ENCODE assay signal across 11 cellular contexts in genomic region chr14:90384543-90384911, GRCh38. TPM values are rescaled to one million over a fixed set of nuclear protein-coding genes. Genes with fewer than 3 reads are reported as not detected.
DNase-seq lines count a peak whose midpoint lies in the region; ATAC-seq, FAIRE-seq and TF ChIP-seq lines count a peak whose summit lies in the region.
"Had no signal": no experiment of that assay in that cellular context is flagged by ENCODE, and none has a peak within 500 bp of the region (broad histone marks: within the 10 kb centered on the region; RNA-seq: fewer than 3 reads in every experiment).

No MANE protein-coding gene starts in this region.

- H3K4me1 Mint-ChIP-seq in activated naive CD8-positive, alpha-beta T cell treated with anti-CD3 and anti-CD28 coated beads for 36 hours = peaks cover 32% of the 10 kb centered on the region

- 35 to 41% methylated on average over 3 of the region's 3 CpGs for WGBS in esophagus squamous epithelium, 2 donors
- 13 to 29% methylated on average over 3 of the region's 3 CpGs for WGBS in sigmoid colon, 2 donors

- DNase-seq in GM12891 (ENCODE audit: insufficient read length, low spot score) (no peak), PC-9 (no peak), esophagus squamous epithelium (lab: John Stamatoyannopoulos, UW) (no peak), sigmoid colon (no peak), NCI-H524 treated with DMSO at 0.1 percent for 48 hours (lab: John Stamatoyannopoulos, UW) (no peak), DMS 273 (lab: John Stamatoyannopoulos, UW; ENCODE audit: unreplicated experiment) (no peak)
- DNase-seq in activated naive CD8-positive, alpha-beta T cell treated with anti-CD3 and anti-CD28 coated beads for 36 hours = no peak
- DNase-seq: NCI-H2081 treated with DMSO at 0.1 percent for 48 hours had no signal

- peak overlapping the region; percentile 92; the same call in 1 of the 2 replicates for H2AFZ ChIP-seq in PC-9

- TF ChIP-seq POLR2A in GM12891 (IDR thresholded peaks at IDR 0.05; ENCODE audit: low read depth, low read length) (no peak), esophagus squamous epithelium (IDR thresholded peaks at IDR 0.05) (no peak), sigmoid colon (IDR thresholded peaks at IDR 0.05) (no peak)

- no peaks in the 10 kb centered on the region for H3K36me3 Mint-ChIP-seq in activated naive CD8-positive, alpha-beta T cell treated with anti-CD3 and anti-CD28 coated beads for 36 hours

- CTCF ChIA-PET in PC-9 (lab: Charles Lee) = no interaction called here

- H3K27me3 ChIP-seq in PC-9 (ENCODE audit: insufficient read depth, low read depth) = no peaks in the 10 kb centered on the region
- H3K27me3 ChIP-seq in esophagus squamous epithelium = no peaks in the 10 kb centered on the region
- H3K27me3 ChIP-seq in sigmoid colon = no peaks in the 10 kb centered on the region

- no peaks in the 10 kb centered on the region for H3K27me3 Mint-ChIP-seq in activated naive CD8-positive, alpha-beta T cell treated with anti-CD3 and anti-CD28 coated beads for 36 hours
- H3K27me3 Mint-ChIP-seq: dendritic cell treated with granulocyte-macrophage colony-stimulating factor and Interleukin-4, amounts not matched to agents 40 ng/mL and 50 ng/mL, for 4 days; progenitor cell of endocrine pancreas had no signal

- no peaks in the 10 kb centered on the region for H3K9me2 ChIP-seq in PC-9 (ENCODE audit: insufficient read depth)

- H3K4me2 ChIP-seq in PC-9 = peak overlapping the region; percentile 87

- no peaks in the 10 kb centered on the region for H3K36me3 ChIP-seq in PC-9 (ENCODE audit: low read depth)
- no peaks in the 10 kb centered on the region for H3K36me3 ChIP-seq in esophagus squamous epithelium
- no peaks in the 10 kb centered on the region for H3K36me3 ChIP-seq in sigmoid colon

- H3F3A ChIP-seq in PC-9 (ENCODE audit: insufficient read depth, low read depth) = peaks cover 3% of the 10 kb centered on the region; the same call in 1 of the 2 replicates

- H3K27ac Mint-ChIP-seq in activated naive CD8-positive, alpha-beta T cell treated with anti-CD3 and anti-CD28 coated beads for 36 hours = no peak overlapping the region
- H3K27ac Mint-ChIP-seq: dendritic cell treated with granulocyte-macrophage colony-stimulating factor and Interleukin-4, amounts not matched to agents 40 ng/mL and 50 ng/mL, for 4 days; progenitor cell of endocrine pancreas had no signal

- no peaks in the 10 kb centered on the region for H3K79me2 ChIP-seq in PC-9 (ENCODE audit: low read depth)

- no peaks in the 10 kb centered on the region for H4K20me1 ChIP-seq in PC-9 (ENCODE audit: insufficient read depth)

- no TSS peak for BruUV-seq in PC-9 (replicated peaks; lab: Mats Ljungman, UMichigan)

- no peak for TF ChIP-seq EP300 in sigmoid colon (IDR thresholded peaks at IDR 0.05)

- intact Hi-C loops in PC-9 (cut with micrococcal nuclease; ENCODE audit: unreplicated experiment) = loop anchor here (5.0 kb wide), 1 partner anchor 52 kb away; the partner anchor contains the start of gene NRDE2
- intact Hi-C loops in esophagus squamous epithelium (cut with DNase I) = no loop called here
- intact Hi-C loops in sigmoid colon (cut with DNase I) = loop anchor here (5.0 to 10.0 kb wide), 6 partner anchors 82 to 1130 kb away; partner anchors contain the start of genes PPP4R3A and TTC7B

- POLR2A ChIA-PET in PC-9 (lab: Charles Lee; ENCODE audit: unreplicated experiment) = interaction anchor here (1.0 kb wide), 1 partner anchor 25 kb away, joined by 9 read pairs; no protein-coding TSS in a partner anchor

- no peaks in the 10 kb centered on the region for H3K9me3 ChIP-seq in PC-9 (ENCODE audit: insufficient read depth, low read depth)
- no peaks in the 10 kb centered on the region for H3K9me3 ChIP-seq in esophagus squamous epithelium
- H3K9me3 ChIP-seq in sigmoid colon = no peaks in the 10 kb centered on the region

- H3K4me1 ChIP-seq in PC-9 (replicated peaks; ENCODE audit: insufficient read depth) = peaks cover 27% of the 10 kb centered on the region
- H3K4me1 ChIP-seq in esophagus squamous epithelium = peaks cover 0 to 42% (median 27%) of the 10 kb centered on the region in 3 donors
- peaks cover 0 to 36% (median 34%) of the 10 kb centered on the region in 4 donors for H3K4me1 ChIP-seq in sigmoid colon

- TF ChIP-seq CTCF in PC-9 (conservative IDR thresholded peaks at IDR 0.05) (no peak), esophagus squamous epithelium (IDR thresholded peaks at IDR 0.05) (no peak), sigmoid colon (IDR thresholded peaks at IDR 0.05) (no peak)

- no peaks in the 10 kb centered on the region for H3K9me3 Mint-ChIP-seq in activated naive CD8-positive, alpha-beta T cell treated with anti-CD3 and anti-CD28 coated beads for 36 hours
- H3K9me3 Mint-ChIP-seq: dendritic cell treated with granulocyte-macrophage colony-stimulating factor and Interleukin-4, amounts not matched to agents 40 ng/mL and 50 ng/mL, for 4 days had no signal

- peak; percentile 52 for FAIRE-seq in GM12891 (lab: Jason Lieb, UNC)

- no peak for ATAC-seq in HG03025 (IDR thresholded peaks at IDR 0.05; ENCODE audit: low FRiP score, unreplicated experiment)

- H3K4me3 Mint-ChIP-seq in activated naive CD8-positive, alpha-beta T cell treated with anti-CD3 and anti-CD28 coated beads for 36 hours = no peak overlapping the region
- H3K4me3 Mint-ChIP-seq: dendritic cell treated with granulocyte-macrophage colony-stimulating factor and Interleukin-4, amounts not matched to agents 40 ng/mL and 50 ng/mL, for 4 days had no signal

- no peak overlapping the region for H3K27ac ChIP-seq in PC-9
- peak overlapping the region; percentile 98 to 100 (median 99) for H3K27ac ChIP-seq in esophagus squamous epithelium
- peak overlapping the region; percentile 93 to 99 (median 97) for H3K27ac ChIP-seq in sigmoid colon

- H3K4me3 ChIP-seq in PC-9 (peak overlapping the region; percentile 92; the same call in 1 of the 2 replicates), esophagus squamous epithelium (peak overlapping the region in 1 of 4 donors; percentile 83), sigmoid colon (peak overlapping the region in 2 of 4 donors; percentile 64 to 70)

TF ChIP-seq in GM12891, 5 proteins besides CTCF, POLR2A, EP300 and RAD21:
- TF ChIP-seq POU2F2 (IDR thresholded peaks at IDR 0.05; ENCODE audit: low read depth, low read length) (no peak), SPI1 (IDR thresholded peaks at IDR 0.05; ENCODE audit: low read depth, low read length) (no peak), PAX5 (IDR thresholded peaks at IDR 0.05; ENCODE audit: insufficient read depth, low read length, severe bottlenecking) (no peak), TAF1 (IDR thresholded peaks at IDR 0.05; ENCODE audit: low read depth, low read length) (no peak), POLR2AphosphoS5 (IDR thresholded peaks at IDR 0.05; ENCODE audit: low read depth, low read length) (no peak)

RNA-seq across cellular contexts. Expression of gene CALM1, which starts 12.3 kb away (rescaled TPM):
- 145 TPM for polyA plus RNA-seq in GM12891 (2012; ENCODE audit: low read depth, missing spikeins)
- 103 and 122 TPM in 2 replicates for total RNA-seq in PC-9 (2021)
- 100 to 1,000 TPM; 329 to 554 (median 426) TPM for total RNA-seq in esophagus squamous epithelium
- 100 to 1,000 TPM; 647 to 889 (median 818) TPM for total RNA-seq in sigmoid colon
- 100 to 1,000 TPM; 404 to 722 (median 541) TPM for polyA plus RNA-seq in sigmoid colon
- total RNA-seq in activated naive CD8-positive, alpha-beta T cell treated with anti-CD3 and anti-CD28 coated beads for 36 hours = 100 to 1,000 TPM; 437 to 439 TPM

RNA-seq across cellular contexts. Expression of gene NRDE2, which starts 52.8 kb away (rescaled TPM):
- 8.8 TPM for polyA plus RNA-seq in GM12891 (2012; ENCODE audit: low read depth, missing spikeins)
- total RNA-seq in PC-9 (2021) (6.5 and 10.1 TPM in 2 replicates), esophagus squamous epithelium (10 to 100 TPM in 3 of 4 donors, 1 to 10 TPM in 1; 9.6 to 13.4 (median 10.3) TPM), sigmoid colon (10 to 100 TPM; 12.5 to 25.2 (median 14.8) TPM)
- polyA plus RNA-seq in sigmoid colon = 10 to 100 TPM in 1 of 3 donors, 1 to 10 TPM in 2; 4.8 to 10.7 (median 5.3) TPM
- total RNA-seq in activated naive CD8-positive, alpha-beta T cell treated with anti-CD3 and anti-CD28 coated beads for 36 hours = 10 to 100 TPM; 23.2 to 25.4 TPM
